ENCODE assay signal across 8 cellular contexts in genomic region chr20:62952373-62953166, GRCh38. TPM values are rescaled to one million over a fixed set of nuclear protein-coding genes. Genes with fewer than 3 reads are reported as not detected.
DNase-seq lines count a peak whose midpoint lies in the region; ATAC-seq, FAIRE-seq and TF ChIP-seq lines count a peak whose summit lies in the region.

TSS of gene SLC17A9 (plus strand) at chr20:62952709. CDS start at chr20:62952831, 122 bp downstream.

- no peak for TF ChIP-seq EP300 in stomach (IDR thresholded peaks at IDR 0.05)

- 15 to 21% methylated on average over 9 to 32 of the region's 40 CpGs for WGBS in lower leg skin, 2 donors
- 5 to 15% (median 10%) methylated on average over 10 to 40 of the region's 40 CpGs for WGBS in stomach, 5 donors

- no peaks in the 10 kb centered on the region for H3K27me3 Mint-ChIP-seq in dendritic cell treated with granulocyte-macrophage colony-stimulating factor and Interleukin-4, amounts not matched to agents 40 ng/mL and 50 ng/mL, for 4 days

- peak within 1 kb of the TSS; percentile 88 for H3K27ac Mint-ChIP-seq in dendritic cell treated with granulocyte-macrophage colony-stimulating factor and Interleukin-4, amounts not matched to agents 40 ng/mL and 50 ng/mL, for 4 days

- peak within 1 kb of the TSS; percentile 73 for H3K4me3 Mint-ChIP-seq in dendritic cell treated with granulocyte-macrophage colony-stimulating factor and Interleukin-4, amounts not matched to agents 40 ng/mL and 50 ng/mL, for 4 days

- H3K9me3 Mint-ChIP-seq in dendritic cell treated with granulocyte-macrophage colony-stimulating factor and Interleukin-4, amounts not matched to agents 40 ng/mL and 50 ng/mL, for 4 days = peaks cover 9% of the 10 kb centered on the region

- H3K27ac ChIP-seq in stomach = peak within 1 kb of the TSS; percentile 81 to 92 (median 86)

- H3K4me3 ChIP-seq in lower leg skin (ENCODE audit: low read depth, poor library complexity, severe bottlenecking) (no peak within 1 kb of the TSS), stomach (peak within 1 kb of the TSS; percentile 33 to 50 (median 48))

- peaks cover 74% of the 10 kb centered on the region for H3K4me1 Mint-ChIP-seq in dendritic cell treated with granulocyte-macrophage colony-stimulating factor and Interleukin-4, amounts not matched to agents 40 ng/mL and 50 ng/mL, for 4 days (ENCODE audit: low read depth)

- no peaks in the 10 kb centered on the region for H3K27me3 ChIP-seq in stomach

- TF ChIP-seq CTCF in lower leg skin (IDR thresholded peaks at IDR 0.05) = no peak
- peak in 2 of 7 experiments; percentile 8 to 20 for TF ChIP-seq CTCF in stomach (IDR thresholded peaks at IDR 0.05)

- peaks cover 37 to 53% (median 48%) of the 10 kb centered on the region in 4 donors for H3K4me1 ChIP-seq in stomach

- peaks cover 54% of the 10 kb centered on the region for H3K36me3 Mint-ChIP-seq in dendritic cell treated with granulocyte-macrophage colony-stimulating factor and Interleukin-4, amounts not matched to agents 40 ng/mL and 50 ng/mL, for 4 days (ENCODE audit: low read depth)

- DNase-seq in GM18507 (ENCODE audit: extremely low spot score, insufficient read length, low read depth) = peak; percentile 76
- DNase-seq in SKM-1 (lab: John Stamatoyannopoulos, UW; ENCODE audit: unreplicated experiment) = peak; percentile 74
- DNase-seq in lower leg skin (ENCODE audit: low spot score in 2 of 2) = peak; percentile 44 to 91
- peak; percentile 84 for DNase-seq in stomach
- no peak for DNase-seq in NCI-H1048 (lab: John Stamatoyannopoulos, UW)
- DNase-seq in pons (ENCODE audit: low spot score) = no peak

- FAIRE-seq in GM18507 (lab: Jason Lieb, UNC) = peak; percentile 57

- intact Hi-C loops in dendritic cell treated with granulocyte-macrophage colony-stimulating factor and Interleukin-4, amounts not matched to agents 40 ng/mL and 50 ng/mL, for 4 days (cut with micrococcal nuclease) = loop anchor here (2.0 to 5.0 kb wide), 2 partner anchors 14 to 90 kb away; partner anchors contain the start of genes GID8 and TCFL5
- intact Hi-C loops in lower leg skin (cut with DNase I; ENCODE audit: low total_unique reads) (no loop called here), stomach (cut with DNase I; ENCODE audit: low total_unique reads) (no loop called here)

- H3K9me3 ChIP-seq in stomach = no peaks in the 10 kb centered on the region

- peak; percentile 61 for ATAC-seq in HG02885 (IDR thresholded peaks at IDR 0.05; ENCODE audit: poor library complexity, unreplicated experiment)

- TF ChIP-seq POLR2A in lower leg skin (IDR thresholded peaks at IDR 0.05) (no peak), stomach (IDR thresholded peaks at IDR 0.05) (no peak)

- peaks cover 13 to 47% (median 36%) of the 10 kb centered on the region in 4 donors for H3K36me3 ChIP-seq in stomach

RNA-seq across cellular contexts. Expression of gene SLC17A9, which starts in this region (rescaled TPM):
- total RNA-seq in lower leg skin (1 to 10 TPM in 2 of 4 donors, under 1 TPM in 2; 0.46 to 1.1 (median 0.73) TPM), stomach (10 to 100 TPM in 4 of 5 donors, 1 to 10 TPM in 1; 9.0 to 76.4 (median 18.7) TPM)
- 1 to 10 TPM; 1.1 to 10.0 (median 5.8) TPM for polyA plus RNA-seq in stomach

Comparison
In these comparisons a context has a peak if more than half of its experiments do, and no peak if none do; other contexts are left out.
1. RNA of gene SLC17A9 (total RNA-seq): 9.0 to 76.4 TPM in stomach; 0.46 to 1.1 TPM in lower leg skin; every median in the first group is over 4 times any median in the second.
2. DNase-seq: peak in GM18507 (single experiment), SKM-1 (single experiment), lower leg skin (2 of 2) and stomach (single experiment); none in NCI-H1048 (single experiment) and pons (single experiment).